1 cellular context compared by ENCODE assay signal in genomic region chr13:88217372-88217771, GRCh38.
TF ChIP-seq lines count a peak whose summit lies in the region.

No MANE protein-coding gene starts in this region.

TF ChIP-seq in SK-N-SH treated with all-trans-retinoic acid at 6 μM for 48 hours, 23 proteins besides CTCF, POLR2A, EP300 and RAD21 (continued from another document):
- TF ChIP-seq CREB5 (CRISPR knock-in tag; IDR thresholded peaks at IDR 0.05; ENCODE audit: low read depth) = no peak
- no peak for TF ChIP-seq PPARA (CRISPR knock-in tag; IDR thresholded peaks at IDR 0.05; ENCODE audit: borderline replicate concordance)
- TF ChIP-seq POU6F1 (CRISPR knock-in tag; IDR thresholded peaks at IDR 0.05; ENCODE audit: borderline replicate concordance, low read depth) = no peak
- no peak for TF ChIP-seq GLIS3 (CRISPR knock-in tag; IDR thresholded peaks at IDR 0.05)
- TF ChIP-seq TCF4 (CRISPR knock-in tag; IDR thresholded peaks at IDR 0.05; ENCODE audit: borderline replicate concordance) = no peak
- TF ChIP-seq ZNF70 (CRISPR knock-in tag; IDR thresholded peaks at IDR 0.05) = no peak
- no peak for TF ChIP-seq OSR1 (CRISPR knock-in tag; IDR thresholded peaks at IDR 0.05)
- no peak for TF ChIP-seq ZFP30 (CRISPR knock-in tag; IDR thresholded peaks at IDR 0.05)
- TF ChIP-seq RARB (CRISPR knock-in tag; IDR thresholded peaks at IDR 0.05) = no peak
- TF ChIP-seq ESRRG (CRISPR knock-in tag; IDR thresholded peaks at IDR 0.05) = no peak
- TF ChIP-seq PATZ1 (CRISPR knock-in tag; IDR thresholded peaks at IDR 0.05; ENCODE audit: borderline replicate concordance) = no peak
- no peak for TF ChIP-seq ZNF8 (CRISPR knock-in tag; IDR thresholded peaks at IDR 0.05)
- no peak for TF ChIP-seq BACH2 (CRISPR knock-in tag; IDR thresholded peaks at IDR 0.05; ENCODE audit: borderline replicate concordance)
